1 cellular context compared by ENCODE assay signal in genomic region chr6:52415917-52416628, GRCh38.
TF ChIP-seq lines count a peak whose summit lies in the region.

No MANE protein-coding gene starts in this region.

TF ChIP-seq in GM23338, 12 proteins besides CTCF, POLR2A, EP300 and RAD21 (continued from another document):
- TF ChIP-seq, protein P1, sequence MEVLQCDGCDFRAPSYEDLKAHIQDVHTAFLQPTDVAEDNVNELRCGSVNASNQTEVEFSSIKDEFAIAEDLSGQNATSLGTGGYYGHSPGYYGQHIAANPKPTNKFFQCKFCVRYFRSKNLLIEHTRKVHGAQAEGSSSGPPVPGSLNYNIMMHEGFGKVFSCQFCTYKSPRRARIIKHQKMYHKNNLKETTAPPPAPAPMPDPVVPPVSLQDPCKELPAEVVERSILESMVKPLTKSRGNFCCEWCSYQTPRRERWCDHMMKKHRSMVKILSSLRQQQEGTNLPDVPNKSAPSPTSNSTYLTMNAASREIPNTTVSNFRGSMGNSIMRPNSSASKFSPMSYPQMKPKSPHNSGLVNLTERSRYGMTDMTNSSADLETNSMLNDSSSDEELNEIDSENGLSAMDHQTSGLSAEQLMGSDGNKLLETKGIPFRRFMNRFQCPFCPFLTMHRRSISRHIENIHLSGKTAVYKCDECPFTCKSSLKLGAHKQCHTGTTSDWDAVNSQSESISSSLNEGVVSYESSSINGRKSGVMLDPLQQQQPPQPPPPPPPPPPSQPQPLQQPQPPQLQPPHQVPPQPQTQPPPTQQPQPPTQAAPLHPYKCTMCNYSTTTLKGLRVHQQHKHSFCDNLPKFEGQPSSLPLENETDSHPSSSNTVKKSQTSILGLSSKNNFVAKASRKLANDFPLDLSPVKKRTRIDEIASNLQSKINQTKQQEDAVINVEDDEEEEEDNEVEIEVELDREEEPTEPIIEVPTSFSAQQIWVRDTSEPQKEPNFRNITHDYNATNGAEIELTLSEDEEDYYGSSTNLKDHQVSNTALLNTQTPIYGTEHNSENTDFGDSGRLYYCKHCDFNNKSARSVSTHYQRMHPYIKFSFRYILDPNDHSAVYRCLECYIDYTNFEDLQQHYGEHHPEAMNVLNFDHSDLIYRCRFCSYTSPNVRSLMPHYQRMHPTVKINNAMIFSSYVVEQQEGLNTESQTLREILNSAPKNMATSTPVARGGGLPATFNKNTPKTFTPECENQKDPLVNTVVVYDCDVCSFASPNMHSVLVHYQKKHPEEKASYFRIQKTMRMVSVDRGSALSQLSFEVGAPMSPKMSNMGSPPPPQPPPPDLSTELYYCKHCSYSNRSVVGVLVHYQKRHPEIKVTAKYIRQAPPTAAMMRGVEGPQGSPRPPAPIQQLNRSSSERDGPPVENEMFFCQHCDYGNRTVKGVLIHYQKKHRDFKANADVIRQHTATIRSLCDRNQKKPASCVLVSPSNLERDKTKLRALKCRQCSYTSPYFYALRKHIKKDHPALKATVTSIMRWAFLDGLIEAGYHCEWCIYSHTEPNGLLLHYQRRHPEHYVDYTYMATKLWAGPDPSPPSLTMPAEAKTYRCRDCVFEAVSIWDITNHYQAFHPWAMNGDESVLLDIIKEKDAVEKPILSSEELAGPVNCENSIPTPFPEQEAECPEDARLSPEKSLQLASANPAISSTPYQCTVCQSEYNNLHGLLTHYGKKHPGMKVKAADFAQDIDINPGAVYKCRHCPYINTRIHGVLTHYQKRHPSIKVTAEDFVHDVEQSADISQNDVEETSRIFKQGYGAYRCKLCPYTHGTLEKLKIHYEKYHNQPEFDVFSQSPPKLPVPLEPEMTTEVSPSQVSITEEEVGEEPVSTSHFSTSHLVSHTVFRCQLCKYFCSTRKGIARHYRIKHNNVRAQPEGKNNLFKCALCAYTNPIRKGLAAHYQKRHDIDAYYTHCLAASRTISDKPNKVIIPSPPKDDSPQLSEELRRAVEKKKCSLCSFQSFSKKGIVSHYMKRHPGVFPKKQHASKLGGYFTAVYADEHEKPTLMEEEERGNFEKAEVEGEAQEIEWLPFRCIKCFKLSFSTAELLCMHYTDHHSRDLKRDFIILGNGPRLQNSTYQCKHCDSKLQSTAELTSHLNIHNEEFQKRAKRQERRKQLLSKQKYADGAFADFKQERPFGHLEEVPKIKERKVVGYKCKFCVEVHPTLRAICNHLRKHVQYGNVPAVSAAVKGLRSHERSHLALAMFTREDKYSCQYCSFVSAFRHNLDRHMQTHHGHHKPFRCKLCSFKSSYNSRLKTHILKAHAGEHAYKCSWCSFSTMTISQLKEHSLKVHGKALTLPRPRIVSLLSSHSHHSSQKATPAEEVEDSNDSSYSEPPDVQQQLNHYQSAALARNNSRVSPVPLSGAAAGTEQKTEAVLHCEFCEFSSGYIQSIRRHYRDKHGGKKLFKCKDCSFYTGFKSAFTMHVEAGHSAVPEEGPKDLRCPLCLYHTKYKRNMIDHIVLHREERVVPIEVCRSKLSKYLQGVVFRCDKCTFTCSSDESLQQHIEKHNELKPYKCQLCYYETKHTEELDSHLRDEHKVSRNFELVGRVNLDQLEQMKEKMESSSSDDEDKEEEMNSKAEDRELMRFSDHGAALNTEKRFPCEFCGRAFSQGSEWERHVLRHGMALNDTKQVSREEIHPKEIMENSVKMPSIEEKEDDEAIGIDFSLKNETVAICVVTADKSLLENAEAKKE (CRISPR knock-in tag; IDR thresholded peaks at IDR 0.05), result no peak
- no peak for TF ChIP-seq EZH2 (IDR thresholded peaks at IDR 0.05; ENCODE audit: low read depth, unreplicated experiment)
- TF ChIP-seq POLR2AphosphoS5 (IDR thresholded peaks at IDR 0.05; ENCODE audit: low read depth), result no peak
- no peak for TF ChIP-seq ZNF331 (CRISPR knock-in tag; IDR thresholded peaks at IDR 0.05; ENCODE audit: low read depth)
- TF ChIP-seq REST (IDR thresholded peaks at IDR 0.05; ENCODE audit: unreplicated experiment), result no peak
- no peak for TF ChIP-seq NANOG (IDR thresholded peaks at IDR 0.05; ENCODE audit: borderline replicate concordance)
- TF ChIP-seq CREB1 (CRISPR knock-in tag; IDR thresholded peaks at IDR 0.05; ENCODE audit: low read depth), result no peak
